In the genomic region with DNA sequence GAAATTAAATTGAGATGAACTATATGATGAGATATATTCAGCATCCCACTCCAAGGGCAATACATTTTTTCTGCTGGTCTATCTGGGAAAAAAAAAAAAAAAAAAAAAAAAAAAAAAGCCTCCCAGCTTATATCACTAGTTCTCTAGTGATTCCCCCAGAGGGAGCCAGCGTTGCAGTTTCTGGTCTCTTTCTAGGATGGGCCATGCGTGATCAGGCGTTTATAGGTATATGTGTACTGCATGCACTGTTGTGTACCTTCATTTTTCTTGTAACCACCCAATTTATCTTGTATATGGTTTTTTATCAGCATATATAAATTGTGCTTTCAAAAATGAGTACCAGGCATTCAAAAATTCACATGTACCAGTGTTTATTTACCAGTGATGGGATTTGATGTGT, we compare ENCODE assay signal across 8 cellular contexts. TPM values are rescaled to one million over a fixed set of nuclear protein-coding genes. Genes with fewer than 3 reads are reported as not detected.
DNase-seq lines count a peak whose midpoint lies in the region; ATAC-seq and TF ChIP-seq lines count a peak whose summit lies in the region.

No MANE protein-coding gene starts in this region.

- H3K36me3 Mint-ChIP-seq in activated T-cell treated with anti-CD3 and anti-CD28 coated beads, Interleukin-2, amount 50 U/mL, for 72 hours (ENCODE audit: insufficient read depth in 2 of 2), result no peaks in the 10 kb centered on the region
- no peaks in the 10 kb centered on the region for H3K36me3 Mint-ChIP-seq in activated T-cell treated with anti-CD3 and anti-CD28 coated beads, Interleukin-2, amount 50 U/mL, for 4 hours (ENCODE audit: insufficient read depth)
- H3K36me3 Mint-ChIP-seq in WTC11, result peaks cover 52% of the 10 kb centered on the region

- H3K9me3 Mint-ChIP-seq in activated T-cell treated with anti-CD3 and anti-CD28 coated beads, Interleukin-2, amount 50 U/mL, for 72 hours, result no peaks in the 10 kb centered on the region
- H3K9me3 Mint-ChIP-seq in activated T-cell treated with anti-CD3 and anti-CD28 coated beads, Interleukin-2, amount 50 U/mL, for 4 hours, result no peaks in the 10 kb centered on the region
- peaks cover 75% of the 10 kb centered on the region for H3K9me3 Mint-ChIP-seq in WTC11

- no peak for ATAC-seq in activated T-cell treated with anti-CD3 and anti-CD28 coated beads, Interleukin-2, amount 50 U/mL, for 72 hours (replicated peaks in 1 of 2)
- ATAC-seq in activated T-cell treated with anti-CD3 and anti-CD28 coated beads, Interleukin-2, amount 50 U/mL, for 4 hours, result no peak
- peak; percentile 48; the same call in 1 of the 2 replicates for ATAC-seq in WTC11
- ATAC-seq in GM19023 (IDR thresholded peaks at IDR 0.05; ENCODE audit: unreplicated experiment), result no peak
- ATAC-seq in HG03521 (IDR thresholded peaks at IDR 0.05; ENCODE audit: unreplicated experiment), result no peak
- ATAC-seq in GM21619 (IDR thresholded peaks at IDR 0.05; ENCODE audit: unreplicated experiment), result no peak

- no peak overlapping the region for H3K4me3 Mint-ChIP-seq in activated T-cell treated with anti-CD3 and anti-CD28 coated beads, Interleukin-2, amount 50 U/mL, for 72 hours
- H3K4me3 Mint-ChIP-seq in activated T-cell treated with anti-CD3 and anti-CD28 coated beads, Interleukin-2, amount 50 U/mL, for 4 hours, result no peak overlapping the region
- H3K4me3 Mint-ChIP-seq in WTC11, result no peak overlapping the region

- no peak for TF ChIP-seq CTCF in WTC11 (IDR thresholded peaks at IDR 0.05)

- no peak overlapping the region for H3K27ac Mint-ChIP-seq in activated T-cell treated with anti-CD3 and anti-CD28 coated beads, Interleukin-2, amount 50 U/mL, for 72 hours
- no peak overlapping the region for H3K27ac Mint-ChIP-seq in WTC11

- DNase-seq in activated T-cell treated with anti-CD3 and anti-CD28 coated beads, Interleukin-2, amount 50 U/mL, for 72 hours, result peak; percentile 4 to 20
- DNase-seq in activated T-cell treated with anti-CD3 and anti-CD28 coated beads, Interleukin-2, amount 50 U/mL, for 4 hours, result no peak
- DNase-seq in LHCN-M2 (ENCODE audit: low read depth) (peak; percentile 3), WTC11 (ENCODE audit: low spot score) (no peak), pons (ENCODE audit: low spot score) (peak; percentile 4)

- H3K4me1 Mint-ChIP-seq in activated T-cell treated with anti-CD3 and anti-CD28 coated beads, Interleukin-2, amount 50 U/mL, for 72 hours (ENCODE audit: low read depth), result no peaks in the 10 kb centered on the region
- no peaks in the 10 kb centered on the region for H3K4me1 Mint-ChIP-seq in activated T-cell treated with anti-CD3 and anti-CD28 coated beads, Interleukin-2, amount 50 U/mL, for 4 hours (ENCODE audit: low read depth)
- no peaks in the 10 kb centered on the region for H3K4me1 Mint-ChIP-seq in WTC11

- POLR2A ChIA-PET in WTC11 (lab: Charles Lee), result no interaction called here

- CTCF ChIA-PET in WTC11 (lab: Charles Lee), result no interaction called here

- H3K27me3 Mint-ChIP-seq in activated T-cell treated with anti-CD3 and anti-CD28 coated beads, Interleukin-2, amount 50 U/mL, for 72 hours (ENCODE audit: low read depth), result peaks cover 12% of the 10 kb centered on the region
- peaks cover 5% of the 10 kb centered on the region for H3K27me3 Mint-ChIP-seq in activated T-cell treated with anti-CD3 and anti-CD28 coated beads, Interleukin-2, amount 50 U/mL, for 4 hours (ENCODE audit: low read depth)
- peaks cover 12% of the 10 kb centered on the region for H3K27me3 Mint-ChIP-seq in WTC11 (ENCODE audit: low read depth)

TF ChIP-seq in WTC11, 78 proteins besides CTCF, POLR2A, EP300 and RAD21:
- TF ChIP-seq ZBTB21 (CRISPR knock-in tag; IDR thresholded peaks at IDR 0.05; ENCODE audit: borderline replicate concordance), result no peak
- TF ChIP-seq GTF2I (CRISPR knock-in tag; conservative IDR thresholded peaks at IDR 0.05), result no peak
- no peak for TF ChIP-seq MXD4 (CRISPR knock-in tag; IDR thresholded peaks at IDR 0.05; ENCODE audit: borderline replicate concordance)
- TF ChIP-seq ATF1 (CRISPR knock-in tag; IDR thresholded peaks at IDR 0.05), result no peak
- no peak for TF ChIP-seq ZNF532 (CRISPR knock-in tag; IDR thresholded peaks at IDR 0.05; ENCODE audit: borderline replicate concordance)
- no peak for TF ChIP-seq NFATC4 (CRISPR knock-in tag; IDR thresholded peaks at IDR 0.05)
- TF ChIP-seq PRRX2 (CRISPR knock-in tag; IDR thresholded peaks at IDR 0.05), result no peak
- TF ChIP-seq FOXJ3 (CRISPR knock-in tag; IDR thresholded peaks at IDR 0.05; ENCODE audit: borderline replicate concordance), result no peak
- no peak for TF ChIP-seq RORB (CRISPR knock-in tag; IDR thresholded peaks at IDR 0.05)
- TF ChIP-seq ZNF416 (CRISPR knock-in tag; IDR thresholded peaks at IDR 0.05), result no peak
- TF ChIP-seq SMAD4 (CRISPR knock-in tag; IDR thresholded peaks at IDR 0.05), result no peak
- TF ChIP-seq, protein P1, sequence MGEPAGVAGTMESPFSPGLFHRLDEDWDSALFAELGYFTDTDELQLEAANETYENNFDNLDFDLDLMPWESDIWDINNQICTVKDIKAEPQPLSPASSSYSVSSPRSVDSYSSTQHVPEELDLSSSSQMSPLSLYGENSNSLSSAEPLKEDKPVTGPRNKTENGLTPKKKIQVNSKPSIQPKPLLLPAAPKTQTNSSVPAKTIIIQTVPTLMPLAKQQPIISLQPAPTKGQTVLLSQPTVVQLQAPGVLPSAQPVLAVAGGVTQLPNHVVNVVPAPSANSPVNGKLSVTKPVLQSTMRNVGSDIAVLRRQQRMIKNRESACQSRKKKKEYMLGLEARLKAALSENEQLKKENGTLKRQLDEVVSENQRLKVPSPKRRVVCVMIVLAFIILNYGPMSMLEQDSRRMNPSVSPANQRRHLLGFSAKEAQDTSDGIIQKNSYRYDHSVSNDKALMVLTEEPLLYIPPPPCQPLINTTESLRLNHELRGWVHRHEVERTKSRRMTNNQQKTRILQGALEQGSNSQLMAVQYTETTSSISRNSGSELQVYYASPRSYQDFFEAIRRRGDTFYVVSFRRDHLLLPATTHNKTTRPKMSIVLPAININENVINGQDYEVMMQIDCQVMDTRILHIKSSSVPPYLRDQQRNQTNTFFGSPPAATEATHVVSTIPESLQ (CRISPR knock-in tag; IDR thresholded peaks at IDR 0.05), result no peak
- TF ChIP-seq SP1 (CRISPR knock-in tag; conservative IDR thresholded peaks at IDR 0.05), result no peak
- no peak for TF ChIP-seq ETV6 (CRISPR knock-in tag; IDR thresholded peaks at IDR 0.05)
- TF ChIP-seq MYBL2 (CRISPR knock-in tag; IDR thresholded peaks at IDR 0.05), result no peak
- no peak for TF ChIP-seq HMGXB4 (CRISPR knock-in tag; IDR thresholded peaks at IDR 0.05)

RNA-seq across cellular contexts. Expression of gene DCDC2C, which starts 35.1 kb away (rescaled TPM):
- not detected for total RNA-seq in activated T-cell treated with anti-CD3 and anti-CD28 coated beads, Interleukin-2, amount 50 U/mL, for 72 hours
- total RNA-seq in activated T-cell treated with anti-CD3 and anti-CD28 coated beads, Interleukin-2, amount 50 U/mL, for 4 hours, result not detected
- not detected in 2 replicates for total RNA-seq in LHCN-M2 (2014; rRNA removed)
- polyA plus RNA-seq in LHCN-M2 (2012), result not detected
- not detected in 3 replicates for total RNA-seq in WTC11 (2021)

Comparison
In these comparisons a context has a peak if more than half of its experiments do, and no peak if none do; other contexts are left out.
1. DNase-seq: peak in activated T-cell treated with anti-CD3 and anti-CD28 coated beads, Interleukin-2, amount 50 U/mL, for 72 hours (2 of 2), LHCN-M2 (single experiment) and pons (single experiment); none in activated T-cell treated with anti-CD3 and anti-CD28 coated beads, Interleukin-2, amount 50 U/mL, for 4 hours (single experiment) and WTC11 (single experiment).